ENCODE assay signal across 15 cellular contexts in genomic region chr5:137700282-137700680, GRCh38.
"Had no signal": no experiment of that assay in that cellular context is flagged by ENCODE, and none has a peak within 500 bp of the region (broad histone marks: within the 10 kb centered on the region; RNA-seq: fewer than 3 reads in every experiment).

No MANE protein-coding gene starts in this region.

- H3K9me3 Mint-ChIP-seq: activated naive CD4-positive, alpha-beta T cell treated with anti-CD3 and anti-CD28 coated beads for 36 hours; activated T-helper 17 cell treated with anti-CD3 and anti-CD28 coated beads, Interleukin-2, amount 50 U/mL, for 72 hours; brain; dendritic cell treated with granulocyte-macrophage colony-stimulating factor and Interleukin-4, amounts not matched to agents 40 ng/mL and 50 ng/mL, for 4 days; effector memory CD8-positive, alpha-beta T cell had no signal

- DNase-seq: activated CD4-positive, alpha-beta T cell treated with anti-CD3 and anti-CD28 coated beads, Interleukin-2, amount 10 ng/mL, durations not matched to agents 7 days and 5 days; activated CD4-positive, CD25-positive, alpha-beta regulatory T cell; activated CD8-positive, alpha-beta memory T cell treated with anti-CD3 and anti-CD28 coated beads for 24 hours; activated naive CD4-positive, alpha-beta T cell treated with anti-CD3 and anti-CD28 coated beads for 36 hours; amniotic stem cell; effector memory CD8-positive, alpha-beta T cell; foreskin keratinocyte; left ventricle myocardium superior; mesenchymal stem cell; stimulated activated CD4-positive, alpha-beta T cell treated with anti-CD3 and anti-CD28 coated beads, Interleukin-4, amount 100 ng/mL, for 4 hours; T-helper 2 cell had no signal

- H3K27ac Mint-ChIP-seq: activated CD4-positive, alpha-beta T cell treated with anti-CD3 and anti-CD28 coated beads, Interleukin-2, amount 10 ng/mL, durations not matched to agents 7 days and 5 days; activated naive CD4-positive, alpha-beta T cell treated with anti-CD3 and anti-CD28 coated beads for 36 hours; activated T-helper 17 cell treated with anti-CD3 and anti-CD28 coated beads, Interleukin-2, amount 50 U/mL, for 72 hours; dendritic cell treated with granulocyte-macrophage colony-stimulating factor and Interleukin-4, amounts not matched to agents 40 ng/mL and 50 ng/mL, for 4 days; effector memory CD8-positive, alpha-beta T cell had no signal

- ATAC-seq: activated T-helper 17 cell treated with anti-CD3 and anti-CD28 coated beads, Interleukin-2, amount 50 U/mL, for 72 hours; effector memory CD8-positive, alpha-beta T cell; foreskin keratinocyte had no signal

- H3K4me3 Mint-ChIP-seq: activated CD4-positive, alpha-beta T cell treated with anti-CD3 and anti-CD28 coated beads, Interleukin-2, amount 10 ng/mL, durations not matched to agents 7 days and 5 days; activated naive CD4-positive, alpha-beta T cell treated with anti-CD3 and anti-CD28 coated beads for 36 hours; activated T-helper 17 cell treated with anti-CD3 and anti-CD28 coated beads, Interleukin-2, amount 50 U/mL, for 72 hours; brain; dendritic cell treated with granulocyte-macrophage colony-stimulating factor and Interleukin-4, amounts not matched to agents 40 ng/mL and 50 ng/mL, for 4 days; effector memory CD8-positive, alpha-beta T cell had no signal

- H3K27me3 Mint-ChIP-seq: activated CD4-positive, alpha-beta T cell treated with anti-CD3 and anti-CD28 coated beads, Interleukin-2, amount 10 ng/mL, durations not matched to agents 7 days and 5 days; activated T-helper 17 cell treated with anti-CD3 and anti-CD28 coated beads, Interleukin-2, amount 50 U/mL, for 72 hours; brain; dendritic cell treated with granulocyte-macrophage colony-stimulating factor and Interleukin-4, amounts not matched to agents 40 ng/mL and 50 ng/mL, for 4 days; effector memory CD8-positive, alpha-beta T cell had no signal

- H3K4me1 ChIP-seq: foreskin keratinocyte had no signal

- H3K27me3 ChIP-seq: foreskin keratinocyte had no signal

- H3K27ac ChIP-seq: foreskin keratinocyte, parathyroid adenoma had no signal
